In genomic region chr13:102566513-102566912, GRCh38 we compare ENCODE assay signal across 26 cellular contexts.
"Had no signal": no experiment of that assay in that cellular context is flagged by ENCODE, and none has a peak within 500 bp of the region (broad histone marks: within the 10 kb centered on the region; RNA-seq: fewer than 3 reads in every experiment).

No MANE protein-coding gene starts in this region.

- H3K79me2 ChIP-seq: hepatocyte had no signal

- H3K36me3 ChIP-seq: esophagus muscularis mucosa, gastroesophageal sphincter, heart left ventricle, left lung, lower lobe of right lung had no signal

- FAIRE-seq: colon, endothelial cell of umbilical vein, frontal cortex, kidney had no signal

- H3K4me1 Mint-ChIP-seq: immature natural killer cell, naive B cell had no signal

- H3K9me3 ChIP-seq: esophagus muscularis mucosa, gastroesophageal sphincter, left lung, lower lobe of right lung, mucosa of descending colon had no signal

- H3K4me3 ChIP-seq: coronary artery, dorsolateral prefrontal cortex, esophagus muscularis mucosa, gastroesophageal sphincter, heart left ventricle, hepatocyte, left lung, lower lobe of right lung, mucosa of descending colon had no signal

- H3K4me3 Mint-ChIP-seq: immature natural killer cell, mesothelial cell of epicardium, naive B cell had no signal

- H3K4me2 ChIP-seq: hepatocyte had no signal

- H3K4me1 ChIP-seq: esophagus muscularis mucosa, foreskin keratinocyte, gastroesophageal sphincter, heart left ventricle, left lung, lower lobe of right lung had no signal

- DNase-seq: dermis blood vessel endothelial cell; dorsolateral prefrontal cortex; effector CD4-positive, alpha-beta T cell; effector memory CD4-positive, alpha-beta T cell; foreskin keratinocyte; heart left ventricle; hypothalamus; immature natural killer cell; islet precursor cell; kidney; kidney glomerular epithelial cell; left colon; left lung; left ventricle myocardium superior; lower lobe of right lung; mesenchymal stem cell; mucosa of descending colon; naive B cell had no signal

- H3K27me3 ChIP-seq: esophagus muscularis mucosa, left lung had no signal

- H2AFZ ChIP-seq: hepatocyte had no signal

- H3K9me3 Mint-ChIP-seq: immature natural killer cell had no signal

- H3K27ac ChIP-seq: coronary artery, dorsolateral prefrontal cortex, esophagus muscularis mucosa, foreskin keratinocyte, gastroesophageal sphincter, heart left ventricle, hepatocyte, left lung, lower lobe of right lung had no signal

- ATAC-seq: foreskin keratinocyte, gastroesophageal sphincter, heart left ventricle, left colon, left lung, left ventricle myocardium superior, lower lobe of right lung, mucosa of descending colon had no signal

- H3K27ac Mint-ChIP-seq: immature natural killer cell, mesothelial cell of epicardium, naive B cell had no signal

- H3K36me3 Mint-ChIP-seq: immature natural killer cell, mesothelial cell of epicardium, naive B cell had no signal
